ENCODE assay signal across 19 cellular contexts in the genomic region with DNA sequence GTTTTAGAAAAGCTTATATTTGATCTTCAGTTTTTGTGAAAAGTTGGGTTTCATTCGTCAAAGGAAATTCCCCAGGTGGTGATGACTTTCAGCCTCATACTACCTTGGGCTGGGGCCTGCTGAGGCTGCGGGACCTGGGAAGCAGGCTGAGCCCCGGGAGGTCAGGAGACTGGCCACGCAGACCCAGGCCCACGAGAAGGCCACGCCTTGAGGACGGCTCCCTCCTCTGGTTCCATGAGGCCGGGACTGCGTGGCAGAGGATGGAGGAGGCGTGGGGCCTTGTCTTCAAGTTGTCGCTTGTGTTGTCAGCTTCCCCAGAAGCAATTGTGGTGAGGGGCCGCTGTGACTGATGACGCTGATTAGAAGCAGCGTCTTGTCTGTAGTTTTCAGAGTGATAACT. TPM values are rescaled to one million over a fixed set of nuclear protein-coding genes. Genes with fewer than 3 reads are reported as not detected.
"Had no signal": no experiment of that assay in that cellular context is flagged by ENCODE, and none has a peak within 500 bp of the region (broad histone marks: within the 10 kb centered on the region; RNA-seq: fewer than 3 reads in every experiment).

No MANE protein-coding gene starts in this region.

- ATAC-seq: esophagus mucosa, natural killer cell, sciatic nerve, T-helper 17 cell had no signal

- H3K9me3 Mint-ChIP-seq: activated B cell treated with CpG ODN at 0.5 μM for 24 hours; activated CD4-positive, alpha-beta T cell treated with anti-CD3 and anti-CD28 coated beads, Interleukin-2, amount 10 ng/mL, durations not matched to agents 7 days and 5 days; immature natural killer cell; natural killer cell; stimulated activated naive CD8-positive, alpha-beta T cell treated with anti-CD3 and anti-CD28 coated beads, Interleukin-15, amount 100 ng/mL, for 72 hours had no signal

- H3K27ac ChIP-seq: tibial artery had no signal

- H3K27me3 Mint-ChIP-seq: activated B cell treated with CpG ODN at 0.5 μM for 24 hours; activated CD4-positive, alpha-beta T cell treated with anti-CD3 and anti-CD28 coated beads, Interleukin-2, amount 10 ng/mL, durations not matched to agents 7 days and 5 days; stimulated activated naive CD8-positive, alpha-beta T cell treated with anti-CD3 and anti-CD28 coated beads, Interleukin-15, amount 100 ng/mL, for 72 hours; T-helper 17 cell had no signal

- H3K27ac Mint-ChIP-seq: activated B cell treated with CpG ODN at 0.5 μM for 24 hours, T-helper 17 cell had no signal

- H3K4me1 ChIP-seq: tibial artery had no signal

- H3K9me3 ChIP-seq: mucosa of descending colon, tibial artery had no signal

- H3K4me3 ChIP-seq: mucosa of descending colon, tibial artery had no signal

- DNase-seq: activated B cell treated with CpG ODN at 0.5 μM for 24 hours; activated CD4-positive, alpha-beta T cell treated with anti-CD3 and anti-CD28 coated beads, Interleukin-2, amount 10 ng/mL, durations not matched to agents 7 days and 5 days; activated effector memory CD4-positive, alpha-beta T cell treated with anti-CD3 and anti-CD28 coated beads, Interleukin-2, amount 50 U/mL, for 16 hours; activated T-cell treated with anti-CD3 and anti-CD28 coated beads, Interleukin-2, amount 50 U/mL, for 1 hour; glutamatergic neuron; immature natural killer cell; mammary epithelial cell; mucosa of descending colon; natural killer cell; SIG-M5; stimulated activated CD4-positive, alpha-beta T cell treated with anti-CD3 and anti-CD28 coated beads, Interleukin-12 subunit alpha, Interleukin-12 subunit beta, amount 100 ng/mL, for 4 hours; stimulated activated naive CD8-positive, alpha-beta T cell treated with anti-CD3 and anti-CD28 coated beads, Interleukin-15, amount 100 ng/mL, for 72 hours; T-helper 17 cell had no signal

- H3K27me3 ChIP-seq: tibial artery had no signal

- H3K4me3 Mint-ChIP-seq: activated B cell treated with CpG ODN at 0.5 μM for 24 hours; activated CD4-positive, alpha-beta T cell treated with anti-CD3 and anti-CD28 coated beads, Interleukin-2, amount 10 ng/mL, durations not matched to agents 7 days and 5 days; immature natural killer cell; natural killer cell; stimulated activated naive CD8-positive, alpha-beta T cell treated with anti-CD3 and anti-CD28 coated beads, Interleukin-15, amount 100 ng/mL, for 72 hours; T-helper 17 cell had no signal

RNA-seq across cellular contexts. Expression of gene CNDP1, which starts 26.4 kb away (rescaled TPM):
- total RNA-seq: activated CD4-positive, alpha-beta T cell treated with anti-CD3 and anti-CD28 coated beads, Interleukin-2, amount 10 ng/mL, durations not matched to agents 7 days and 5 days; cardiac septum; esophagus mucosa; osteoblast; pulmonary artery endothelial cell had no signal
- polyA plus RNA-seq: immature natural killer cell, mammary epithelial cell had no signal

RNA-seq across cellular contexts. Expression of gene DIPK1C, which starts 50.8 kb away (rescaled TPM):
- total RNA-seq: activated B cell treated with CpG ODN at 0.5 μM for 24 hours; activated CD4-positive, alpha-beta T cell treated with anti-CD3 and anti-CD28 coated beads, Interleukin-2, amount 10 ng/mL, durations not matched to agents 7 days and 5 days; esophagus mucosa; mammary epithelial cell; natural killer cell; osteoblast; pulmonary artery endothelial cell; T-helper 17 cell had no signal
- polyA plus RNA-seq: immature natural killer cell, mammary epithelial cell had no signal
